8 cellular contexts compared by ENCODE assay signal in the genomic region with DNA sequence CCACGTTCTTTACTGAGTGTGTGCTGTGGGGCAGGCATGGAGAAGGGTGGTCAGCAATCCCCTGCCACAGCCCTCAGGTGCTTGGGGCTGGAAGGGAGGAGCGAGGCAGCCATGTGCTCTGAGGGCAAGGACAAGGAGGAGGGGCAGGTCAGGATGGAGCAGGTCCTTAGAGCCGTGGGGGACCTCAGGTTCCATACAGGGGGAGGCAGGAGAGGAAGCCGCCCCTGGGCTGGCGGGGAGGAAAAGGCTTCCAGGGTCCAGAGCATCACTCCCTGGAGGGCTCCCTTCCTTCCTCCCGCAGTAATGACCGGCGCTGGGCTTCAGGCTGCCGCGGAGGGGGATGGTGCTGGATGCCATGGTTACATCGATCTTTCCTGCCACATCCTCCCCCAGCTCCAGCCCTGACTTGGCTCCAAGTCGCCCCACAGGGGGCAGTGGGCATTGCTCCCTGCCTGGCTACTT. TPM values are rescaled to one million over a fixed set of nuclear protein-coding genes. Genes with fewer than 3 reads are reported as not detected.
DNase-seq lines count a peak whose midpoint lies in the region; ATAC-seq and TF ChIP-seq lines count a peak whose summit lies in the region.

No MANE protein-coding gene starts in this region.

- H3K4me2 ChIP-seq in GM23338: peak overlapping the region; percentile 95

- ATAC-seq in GM23338 (peak; percentile 54), WTC11 (peak; percentile 54), GM18498 (IDR thresholded peaks at IDR 0.05; ENCODE audit: unreplicated experiment) (no peak), HG02884 (IDR thresholded peaks at IDR 0.05; ENCODE audit: unreplicated experiment) (no peak)

- CTCF ChIA-PET in WTC11 (lab: Charles Lee): interaction anchor here (0.6 to 1.0 kb wide), 5 partner anchors 12 to 549 kb away, joined by 3 to 4 read pairs (median 4); no protein-coding TSS in a partner anchor

- H3K4me1 Mint-ChIP-seq in GM23338 (peaks cover 32% of the 10 kb centered on the region), WTC11 (peaks cover 26% of the 10 kb centered on the region)

- H3K27ac ChIP-seq in GM23338 (ENCODE audit: low read depth): peak overlapping the region; percentile 35; the same call in 1 of the 2 replicates

- H2AFZ ChIP-seq in GM23338: peak overlapping the region; percentile 84; the same call in 1 of the 2 replicates

- peaks cover 4% of the 10 kb centered on the region; the same call in 1 of the 2 replicates for H3K79me2 ChIP-seq in GM23338 (replicated peaks; ENCODE audit: insufficient read depth)

- no peaks in the 10 kb centered on the region for H3K9me3 Mint-ChIP-seq in GM23338
- H3K9me3 Mint-ChIP-seq in WTC11: no peaks in the 10 kb centered on the region

- H3K27me3 Mint-ChIP-seq in GM23338 (ENCODE audit: insufficient read depth, low read depth, poor library complexity) (peaks cover 16% of the 10 kb centered on the region), WTC11 (ENCODE audit: low read depth) (peaks cover 17% of the 10 kb centered on the region)

- peaks cover 24% of the 10 kb centered on the region for H3K4me1 ChIP-seq in GM23338 (ENCODE audit: insufficient read depth)

- H3K27me3 ChIP-seq in GM23338 (ENCODE audit: insufficient read depth): peaks cover 11% of the 10 kb centered on the region

- H3K4me3 Mint-ChIP-seq in GM23338: peak overlapping the region; percentile 73
- H3K4me3 Mint-ChIP-seq in WTC11: peak overlapping the region; percentile 77

- H3K4me3 ChIP-seq in GM23338 (peak overlapping the region; percentile 69), iPS-11a (ENCODE audit: low read depth, low read length) (peak overlapping the region; percentile 54), skeletal muscle cell (ENCODE audit: low read depth, low read length) (peak overlapping the region; percentile 49)

- peak; percentile 83 for DNase-seq in GM23338 (ENCODE audit: low spot score)
- peak; percentile 56 for DNase-seq in WTC11 (ENCODE audit: low spot score)
- no peak for DNase-seq in skeletal muscle cell (ENCODE audit: low read depth)
- DNase-seq in kidney tubule cell (ENCODE audit: low spot score): no peak
- no peak for DNase-seq in NCI-H82 (lab: John Stamatoyannopoulos, UW)

- no peaks in the 10 kb centered on the region for H3K9me2 ChIP-seq in GM23338 (ENCODE audit: insufficient read depth)

- H3K36me3 ChIP-seq in GM23338 (ENCODE audit: insufficient read depth): peaks cover 4% of the 10 kb centered on the region; the same call in 1 of the 2 replicates

- H3K27ac Mint-ChIP-seq in GM23338 (no peak overlapping the region; the same call in 1 of the 2 replicates), WTC11 (no peak overlapping the region; the same call in 1 of the 2 replicates)

- peaks cover 16% of the 10 kb centered on the region for H3K36me3 Mint-ChIP-seq in GM23338 (ENCODE audit: low read depth)
- H3K36me3 Mint-ChIP-seq in WTC11: peaks cover 3% of the 10 kb centered on the region

- H4K20me1 ChIP-seq in GM23338 (replicated peaks; ENCODE audit: insufficient read depth): peaks cover 7% of the 10 kb centered on the region

- POLR2A ChIA-PET in WTC11 (lab: Charles Lee): interaction anchor here (0.5 kb wide), 1 partner anchor 30 kb away, joined by 3 read pairs; no protein-coding TSS in a partner anchor

- no peaks in the 10 kb centered on the region; the same call in 1 of the 2 replicates for H3F3A ChIP-seq in GM23338 (replicated peaks; ENCODE audit: low read depth)

- TF ChIP-seq CTCF in GM23338 (conservative IDR thresholded peaks at IDR 0.05; ENCODE audit: low read depth in 2 of 2) (no peak), WTC11 (IDR thresholded peaks at IDR 0.05) (no peak)

TF ChIP-seq in WTC11, 78 proteins besides CTCF, POLR2A, EP300 and RAD21:
- TF ChIP-seq TEAD4 (CRISPR knock-in tag; IDR thresholded peaks at IDR 0.05) (no peak), ZNF281 (CRISPR knock-in tag; IDR thresholded peaks at IDR 0.05) (0 out of 2 replicates have a peak, but pooled peaks have one; percentile 35), MAX (CRISPR knock-in tag; IDR thresholded peaks at IDR 0.05) (peak; percentile 79; the same call in 1 of the 2 replicates)

RNA-seq across cellular contexts. Expression of gene GAREM2, which starts 6.6 kb away (rescaled TPM):
- 20.8 and 23.8 TPM in 2 replicates for total RNA-seq in GM23338 (2014; rRNA removed; shearing (Covaris generic))
- 3.8 and 4.1 TPM in 2 replicates for polyA plus RNA-seq in GM23338 (2016; fragmentation: Nextera tagmentation; extraction: Ambion mirVana)
- total RNA-seq in WTC11 (2021): 17.4 to 18.9 TPM (median 17.6 TPM) in 3 replicates

Comparison
In these comparisons a context has a peak if more than half of its experiments do, and no peak if none do; other contexts are left out.
1. ATAC-seq: peak in GM23338 (single experiment) and WTC11 (single experiment); none in GM18498 (single experiment) and HG02884 (single experiment).
2. DNase-seq: peak in GM23338 (single experiment) and WTC11 (single experiment); none in skeletal muscle cell (single experiment), kidney tubule cell (single experiment) and NCI-H82 (single experiment).
3. Peak in every context shown above with its lines, with median percentiles within 50 percentile points of each other: H3K4me3 ChIP-seq.